Comparison of ENCODE assay signal across 2 cellular contexts in genomic region chr20:14336667-14337066, GRCh38.
TF ChIP-seq lines count a peak whose summit lies in the region.

No MANE protein-coding gene starts in this region.

TF ChIP-seq in GM23338, 12 proteins besides CTCF, POLR2A, EP300 and RAD21 (continued from another document):
- TF ChIP-seq ZNF462 (CRISPR knock-in tag; IDR thresholded peaks at IDR 0.05) (no peak), REST (IDR thresholded peaks at IDR 0.05; ENCODE audit: unreplicated experiment) (no peak), STAT1 (IDR thresholded peaks at IDR 0.05; ENCODE audit: unreplicated experiment) (no peak), EZH2phosphoT487 (IDR thresholded peaks at IDR 0.05; ENCODE audit: unreplicated experiment) (no peak), POLR2AphosphoS5 (IDR thresholded peaks at IDR 0.05; ENCODE audit: low read depth) (no peak), ZNF331 (CRISPR knock-in tag; IDR thresholded peaks at IDR 0.05; ENCODE audit: low read depth) (no peak), ETS1 (IDR thresholded peaks at IDR 0.05) (no peak)

TF ChIP-seq in SK-N-SH, 30 proteins besides CTCF, POLR2A, EP300 and RAD21 (continued from another document):
- TF ChIP-seq TCF12 (IDR thresholded peaks at IDR 0.05) (no peak), RFX5 (IDR thresholded peaks at IDR 0.05; ENCODE audit: low read length) (no peak)
